In the genomic region with DNA sequence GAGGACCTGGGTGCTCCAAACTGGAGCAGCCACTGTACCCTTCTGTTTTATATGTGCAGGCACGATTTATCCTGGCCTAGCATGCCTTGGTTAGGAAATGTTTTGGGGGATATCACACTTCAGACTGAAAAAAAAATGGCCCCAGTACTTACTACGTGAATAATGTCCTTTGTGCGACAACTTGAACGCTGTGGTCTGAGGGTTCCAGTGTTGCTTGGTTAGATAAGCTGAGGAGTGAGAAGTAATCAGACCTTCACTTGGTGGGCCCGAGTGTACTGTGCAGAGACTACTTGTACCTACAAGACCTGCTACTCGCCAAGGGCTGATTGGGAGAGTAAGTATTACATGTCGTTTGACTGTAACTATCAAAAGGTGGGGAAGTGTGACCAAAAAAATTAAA, we compare ENCODE assay signal across 20 cellular contexts. TPM values are rescaled to one million over a fixed set of nuclear protein-coding genes. Genes with fewer than 3 reads are reported as not detected.
A peak's percentile ranks its signal among the peaks of the same experiment; 100 is the strongest.
DNase-seq lines count a peak whose midpoint lies in the region; ATAC-seq, FAIRE-seq and TF ChIP-seq lines count a peak whose summit lies in the region.
"Had no signal": no experiment of that assay in that cellular context is flagged by ENCODE, and none has a peak within 500 bp of the region (broad histone marks: within the 10 kb centered on the region; RNA-seq: fewer than 3 reads in every experiment).

No MANE protein-coding gene starts in this region.

- no peaks in the 10 kb centered on the region for H3K4me1 ChIP-seq in effector memory CD4-positive, alpha-beta T cell (ENCODE audit: control insufficient read depth, insufficient read depth, low read length, poor library complexity, severe bottlenecking)

- FAIRE-seq in GM19239 (lab: Jason Lieb, UNC), result peak; percentile 28
- FAIRE-seq: D721Med had no signal

- H3K27me3 Mint-ChIP-seq in WTC11 (ENCODE audit: low read depth), result no peaks in the 10 kb centered on the region
- H3K27me3 Mint-ChIP-seq in memory B cell, result no peaks in the 10 kb centered on the region
- H3K27me3 Mint-ChIP-seq in activated naive CD8-positive, alpha-beta T cell treated with anti-CD3 and anti-CD28 coated beads, Interleukin-2, amount 50 U/mL, for 24 hours, result no peaks in the 10 kb centered on the region

- H3K36me3 ChIP-seq in effector memory CD4-positive, alpha-beta T cell (ENCODE audit: control insufficient read depth, insufficient read depth, low read length), result no peaks in the 10 kb centered on the region
- H3K36me3 ChIP-seq: BLaER1 treated with 17β-estradiol and CSF1 and Interleukin-3, amounts not matched to agents 10 nM and 100 nM had no signal

- no peak overlapping the region for H3K4me3 Mint-ChIP-seq in WTC11
- no peak overlapping the region for H3K4me3 Mint-ChIP-seq in memory B cell
- H3K4me3 Mint-ChIP-seq in activated naive CD8-positive, alpha-beta T cell treated with anti-CD3 and anti-CD28 coated beads, Interleukin-2, amount 50 U/mL, for 24 hours, result no peak overlapping the region

- H3K27ac Mint-ChIP-seq in WTC11 (peak overlapping the region; percentile 5; the same call in 1 of the 2 replicates), memory B cell (peak overlapping the region; percentile 75)
- no peak overlapping the region for H3K27ac Mint-ChIP-seq in activated naive CD8-positive, alpha-beta T cell treated with anti-CD3 and anti-CD28 coated beads, Interleukin-2, amount 50 U/mL, for 24 hours
- H3K27ac Mint-ChIP-seq: H9 had no signal

- no peaks in the 10 kb centered on the region for H3K27me3 ChIP-seq in effector memory CD4-positive, alpha-beta T cell (replicated peaks; ENCODE audit: control insufficient read depth, insufficient read depth, low read length, poor library complexity, severe bottlenecking)

- POLR2A ChIA-PET in WTC11 (lab: Charles Lee), result no interaction called here

- TF ChIP-seq CTCF in WTC11 (IDR thresholded peaks at IDR 0.05), result no peak

- CTCF ChIA-PET in WTC11 (lab: Charles Lee), result no interaction called here

- H3K9me3 ChIP-seq in effector memory CD4-positive, alpha-beta T cell (ENCODE audit: control insufficient read depth, low read length), result no peaks in the 10 kb centered on the region

- peaks cover 16% of the 10 kb centered on the region for H3K4me1 Mint-ChIP-seq in WTC11
- no peaks in the 10 kb centered on the region for H3K4me1 Mint-ChIP-seq in memory B cell
- peaks cover 3% of the 10 kb centered on the region for H3K4me1 Mint-ChIP-seq in activated naive CD8-positive, alpha-beta T cell treated with anti-CD3 and anti-CD28 coated beads, Interleukin-2, amount 50 U/mL, for 24 hours

- ATAC-seq in WTC11 (no peak), memory B cell (ENCODE audit: low read depth) (no peak)
- ATAC-seq in activated naive CD8-positive, alpha-beta T cell treated with anti-CD3 and anti-CD28 coated beads, Interleukin-2, amount 50 U/mL, for 24 hours, result no peak

- H3K36me3 Mint-ChIP-seq in WTC11 (no peaks in the 10 kb centered on the region), memory B cell (no peaks in the 10 kb centered on the region)
- H3K36me3 Mint-ChIP-seq in activated naive CD8-positive, alpha-beta T cell treated with anti-CD3 and anti-CD28 coated beads, Interleukin-2, amount 50 U/mL, for 24 hours (ENCODE audit: low read depth), result no peaks in the 10 kb centered on the region
- H3K36me3 Mint-ChIP-seq: CD8-positive, alpha-beta memory T cell had no signal

- no peak overlapping the region for H3K27ac ChIP-seq in effector memory CD4-positive, alpha-beta T cell (ENCODE audit: insufficient read depth, low read length, poor library complexity, severe bottlenecking)
- H3K27ac ChIP-seq: BLaER1 treated with 17β-estradiol and CSF1 and Interleukin-3, amounts not matched to agents 10 nM and 100 nM; GM23248 had no signal

- DNase-seq in DMS 273 (lab: John Stamatoyannopoulos, UW; ENCODE audit: unreplicated experiment), result peak; percentile 4
- DNase-seq in DMS 273 treated with DMSO at 0.1 percent for 48 hours (lab: John Stamatoyannopoulos, UW), result no peak
- DNase-seq in GM19239 (ENCODE audit: insufficient read length, low spot score), result no peak
- DNase-seq in WTC11 (ENCODE audit: low spot score), result no peak
- no peak for DNase-seq in memory B cell (ENCODE audit: low spot score in 2 of 2)
- no peak for DNase-seq in effector memory CD4-positive, alpha-beta T cell
- no peak for DNase-seq in NCI-H524 (lab: John Stamatoyannopoulos, UW)
- DNase-seq in activated naive CD8-positive, alpha-beta T cell treated with anti-CD3 and anti-CD28 coated beads, Interleukin-2, amount 50 U/mL, for 24 hours, result no peak
- DNase-seq: NCI-H1694 treated with DMSO at 0.1 percent for 48 hours, SW 1271 had no signal

- no peak overlapping the region for H3K4me3 ChIP-seq in effector memory CD4-positive, alpha-beta T cell (ENCODE audit: insufficient read depth, low read depth, low read length, poor library complexity, severe bottlenecking)
- H3K4me3 ChIP-seq: GM23248 had no signal

- H3K9me3 Mint-ChIP-seq in WTC11 (no peaks in the 10 kb centered on the region), memory B cell (no peaks in the 10 kb centered on the region)
- no peaks in the 10 kb centered on the region for H3K9me3 Mint-ChIP-seq in activated naive CD8-positive, alpha-beta T cell treated with anti-CD3 and anti-CD28 coated beads, Interleukin-2, amount 50 U/mL, for 24 hours
- H3K9me3 Mint-ChIP-seq: CD8-positive, alpha-beta memory T cell had no signal

TF ChIP-seq in WTC11, 78 proteins besides CTCF, POLR2A, EP300 and RAD21:
- TF ChIP-seq CREM (CRISPR knock-in tag; IDR thresholded peaks at IDR 0.05) (no peak), NR3C1 (CRISPR knock-in tag; conservative IDR thresholded peaks at IDR 0.05; ENCODE audit: low read depth) (no peak), HMGA2 (CRISPR knock-in tag; IDR thresholded peaks at IDR 0.05) (no peak), ZNF121 (CRISPR knock-in tag; IDR thresholded peaks at IDR 0.05) (no peak), ARID4B (CRISPR knock-in tag; IDR thresholded peaks at IDR 0.05; ENCODE audit: borderline replicate concordance) (no peak), MXD4 (CRISPR knock-in tag; IDR thresholded peaks at IDR 0.05; ENCODE audit: borderline replicate concordance) (no peak), IRF2 (CRISPR knock-in tag; IDR thresholded peaks at IDR 0.05; ENCODE audit: borderline replicate concordance, low read depth) (no peak)
- TF ChIP-seq, protein P1, sequence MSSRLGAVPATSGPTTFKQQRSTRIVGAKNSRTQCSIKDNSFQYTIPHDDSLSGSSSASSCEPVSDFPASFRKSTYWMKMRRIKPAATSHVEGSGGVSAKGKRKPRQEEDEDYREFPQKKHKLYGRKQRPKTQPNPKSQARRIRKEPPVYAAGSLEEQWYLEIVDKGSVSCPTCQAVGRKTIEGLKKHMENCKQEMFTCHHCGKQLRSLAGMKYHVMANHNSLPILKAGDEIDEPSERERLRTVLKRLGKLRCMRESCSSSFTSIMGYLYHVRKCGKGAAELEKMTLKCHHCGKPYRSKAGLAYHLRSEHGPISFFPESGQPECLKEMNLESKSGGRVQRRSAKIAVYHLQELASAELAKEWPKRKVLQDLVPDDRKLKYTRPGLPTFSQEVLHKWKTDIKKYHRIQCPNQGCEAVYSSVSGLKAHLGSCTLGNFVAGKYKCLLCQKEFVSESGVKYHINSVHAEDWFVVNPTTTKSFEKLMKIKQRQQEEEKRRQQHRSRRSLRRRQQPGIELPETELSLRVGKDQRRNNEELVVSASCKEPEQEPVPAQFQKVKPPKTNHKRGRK (CRISPR knock-in tag; IDR thresholded peaks at IDR 0.05; ENCODE audit: borderline replicate concordance), result no peak
- TF ChIP-seq, protein P2, sequence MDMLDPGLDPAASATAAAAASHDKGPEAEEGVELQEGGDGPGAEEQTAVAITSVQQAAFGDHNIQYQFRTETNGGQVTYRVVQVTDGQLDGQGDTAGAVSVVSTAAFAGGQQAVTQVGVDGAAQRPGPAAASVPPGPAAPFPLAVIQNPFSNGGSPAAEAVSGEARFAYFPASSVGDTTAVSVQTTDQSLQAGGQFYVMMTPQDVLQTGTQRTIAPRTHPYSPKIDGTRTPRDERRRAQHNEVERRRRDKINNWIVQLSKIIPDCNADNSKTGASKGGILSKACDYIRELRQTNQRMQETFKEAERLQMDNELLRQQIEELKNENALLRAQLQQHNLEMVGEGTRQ (CRISPR knock-in tag; IDR thresholded peaks at IDR 0.05), result no peak
TF ChIP-seq in WTC11: peak in this region for 0.

RNA-seq across cellular contexts. Expression of gene DNAAF6, which starts 0.7 kb away (rescaled TPM):
- total RNA-seq in WTC11 (2021), result not detected in 3 replicates
- total RNA-seq: CD8-positive, alpha-beta memory T cell; GM23248; H9; HT1080; Right ventricle myocardium superior; RPMI7951; SK-MEL-5 had no signal

RNA-seq across cellular contexts. Expression of gene NUP62CL, which starts 0.9 kb away (rescaled TPM):
- 3.3 to 6.2 TPM (median 5.5 TPM) in 3 replicates for total RNA-seq in WTC11 (2021)
- total RNA-seq: GM23248, HT1080, M059J, RPMI7951 had no signal
